1 cellular context compared by ENCODE assay signal in the genomic region with DNA sequence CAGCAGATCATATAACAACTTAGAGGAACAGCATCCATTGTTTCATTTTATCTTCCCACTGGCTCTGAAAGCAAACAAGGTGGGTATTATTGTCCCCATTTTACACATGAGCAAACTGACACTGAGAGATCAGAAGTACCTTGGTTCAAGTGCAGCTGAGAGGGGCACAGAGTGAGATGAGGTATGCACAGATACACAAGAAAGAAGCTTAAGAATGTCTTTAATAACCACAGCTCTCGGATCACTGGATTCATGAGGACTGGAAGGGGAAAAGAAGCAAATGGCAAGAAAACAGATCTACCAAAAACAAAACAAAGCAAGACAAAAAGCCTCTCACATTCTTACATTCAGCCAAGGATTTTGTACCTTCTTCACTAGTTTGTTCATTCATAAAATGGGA.
TF ChIP-seq lines count a peak whose summit lies in the region.

No MANE protein-coding gene starts in this region.

TF ChIP-seq in HepG2, 621 proteins besides CTCF, POLR2A, EP300 and RAD21 (continued from another document):
- TF ChIP-seq, protein P1, sequence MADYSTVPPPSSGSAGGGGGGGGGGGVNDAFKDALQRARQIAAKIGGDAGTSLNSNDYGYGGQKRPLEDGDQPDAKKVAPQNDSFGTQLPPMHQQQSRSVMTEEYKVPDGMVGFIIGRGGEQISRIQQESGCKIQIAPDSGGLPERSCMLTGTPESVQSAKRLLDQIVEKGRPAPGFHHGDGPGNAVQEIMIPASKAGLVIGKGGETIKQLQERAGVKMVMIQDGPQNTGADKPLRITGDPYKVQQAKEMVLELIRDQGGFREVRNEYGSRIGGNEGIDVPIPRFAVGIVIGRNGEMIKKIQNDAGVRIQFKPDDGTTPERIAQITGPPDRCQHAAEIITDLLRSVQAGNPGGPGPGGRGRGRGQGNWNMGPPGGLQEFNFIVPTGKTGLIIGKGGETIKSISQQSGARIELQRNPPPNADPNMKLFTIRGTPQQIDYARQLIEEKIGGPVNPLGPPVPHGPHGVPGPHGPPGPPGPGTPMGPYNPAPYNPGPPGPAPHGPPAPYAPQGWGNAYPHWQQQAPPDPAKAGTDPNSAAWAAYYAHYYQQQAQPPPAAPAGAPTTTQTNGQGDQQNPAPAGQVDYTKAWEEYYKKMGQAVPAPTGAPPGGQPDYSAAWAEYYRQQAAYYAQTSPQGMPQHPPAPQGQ (CRISPR knock-in tag; IDR thresholded peaks at IDR 0.05; ENCODE audit: borderline replicate concordance): no peak
